1 cellular context compared by ENCODE assay signal in genomic region chr2:219464286-219465032, GRCh38.
TF ChIP-seq lines count a peak whose summit lies in the region.

No MANE protein-coding gene starts in this region.

TF ChIP-seq in K562, 482 proteins besides CTCF, POLR2A, EP300 and RAD21:
- TF ChIP-seq ZFP36 (IDR thresholded peaks at IDR 0.05; ENCODE audit: low read depth, low read length, partially characterized antibody) (peak; percentile 61), HNRNPL (IDR thresholded peaks at IDR 0.05; ENCODE audit: low read depth, low read length) (no peak)
